ENCODE assay signal across 11 cellular contexts in genomic region chr2:13006407-13006806, GRCh38.
A peak's percentile ranks its signal among the peaks of the same experiment; 100 is the strongest.
DNase-seq lines count a peak whose midpoint lies in the region; ATAC-seq and TF ChIP-seq lines count a peak whose summit lies in the region.
"Had no signal": no experiment of that assay in that cellular context is flagged by ENCODE, and none has a peak within 500 bp of the region (broad histone marks: within the 10 kb centered on the region; RNA-seq: fewer than 3 reads in every experiment).

No MANE protein-coding gene starts in this region.

- H3K9ac ChIP-seq in SU-DHL-6 (ENCODE audit: low read length) = no peak overlapping the region
- no peak overlapping the region for H3K9ac ChIP-seq in fibroblast of lung (ENCODE audit: insufficient read depth, low read length)
- H3K9ac ChIP-seq in parathyroid adenoma = no peak overlapping the region

- H3K9me2 ChIP-seq in SU-DHL-6 (replicated peaks; ENCODE audit: insufficient read depth, low read length) = no peaks in the 10 kb centered on the region

- no peaks in the 10 kb centered on the region for H3K36me3 Mint-ChIP-seq in HFFc6 (ENCODE audit: low read depth)
- H3K36me3 Mint-ChIP-seq: activated naive CD4-positive, alpha-beta T cell treated with anti-CD3 and anti-CD28 coated beads, Interleukin-2, amount 10 ng/mL, durations not matched to agents 7 days and 5 days had no signal

- H3K4me3 Mint-ChIP-seq in HFFc6 = peak overlapping the region; percentile 68
- H3K4me3 Mint-ChIP-seq: activated CD4-positive, alpha-beta T cell treated with anti-CD3 and anti-CD28 coated beads, Interleukin-2, amount 10 ng/mL, durations not matched to agents 7 days and 5 days; activated naive CD4-positive, alpha-beta T cell treated with anti-CD3 and anti-CD28 coated beads, Interleukin-2, amount 10 ng/mL, durations not matched to agents 7 days and 5 days; B cell had no signal

- H3K27me3 Mint-ChIP-seq in HFFc6 (ENCODE audit: insufficient read depth) = no peaks in the 10 kb centered on the region

- H3K9me3 ChIP-seq in SU-DHL-6 (ENCODE audit: insufficient read depth, low read length) (no peaks in the 10 kb centered on the region), fibroblast of lung (ENCODE audit: control insufficient read depth, insufficient read depth, low read depth, low read length) (no peaks in the 10 kb centered on the region), parathyroid adenoma (ENCODE audit: control insufficient read depth, low read length) (no peaks in the 10 kb centered on the region)

- no peak overlapping the region for H3K4me2 ChIP-seq in SU-DHL-6 (ENCODE audit: low read depth, low read length, poor library complexity, severe bottlenecking)
- H3K4me2 ChIP-seq in fibroblast of lung (ENCODE audit: extremely low read depth, insufficient read depth, low read length) = peak overlapping the region; percentile 16
- peak overlapping the region; percentile 57 for H3K4me2 ChIP-seq in parathyroid adenoma (ENCODE audit: low read length)

- H3K4me3 ChIP-seq in SU-DHL-6 (ENCODE audit: insufficient read depth, low read length, poor library complexity, severe bottlenecking) = no peak overlapping the region
- peak overlapping the region in 2 of 4 experiments; percentile 2 to 29 for H3K4me3 ChIP-seq in fibroblast of lung (replicated peaks in 1 of 4; ENCODE audit: control extremely low read depth in 1 of 4, insufficient read depth in 1 of 4, low read depth in 3 of 4, low read length in 4 of 4)
- H3K4me3 ChIP-seq in parathyroid adenoma (ENCODE audit: low read depth, low read length) = no peak overlapping the region

- no peaks in the 10 kb centered on the region for H3K9me3 Mint-ChIP-seq in HFFc6
- H3K9me3 Mint-ChIP-seq: activated CD4-positive, alpha-beta T cell treated with anti-CD3 and anti-CD28 coated beads, Interleukin-2, amount 10 ng/mL, durations not matched to agents 7 days and 5 days; activated naive CD4-positive, alpha-beta T cell treated with anti-CD3 and anti-CD28 coated beads, Interleukin-2, amount 10 ng/mL, durations not matched to agents 7 days and 5 days had no signal

- peaks cover 39% of the 10 kb centered on the region for H3K4me1 Mint-ChIP-seq in HFFc6 (ENCODE audit: low read depth)

- H3K4me1 ChIP-seq in fibroblast of lung (ENCODE audit: control insufficient read depth, extremely low read depth, insufficient read depth, low read length) (no peaks in the 10 kb centered on the region), parathyroid adenoma (peaks cover 3% of the 10 kb centered on the region)

- H3K27ac Mint-ChIP-seq in HFFc6 = no peak overlapping the region
- H3K27ac Mint-ChIP-seq: activated CD4-positive, alpha-beta T cell treated with anti-CD3 and anti-CD28 coated beads, Interleukin-2, amount 10 ng/mL, durations not matched to agents 7 days and 5 days; activated naive CD4-positive, alpha-beta T cell treated with anti-CD3 and anti-CD28 coated beads, Interleukin-2, amount 10 ng/mL, durations not matched to agents 7 days and 5 days; B cell had no signal

- no peaks in the 10 kb centered on the region for H3K27me3 ChIP-seq in SU-DHL-6 (ENCODE audit: low read length)
- no peaks in the 10 kb centered on the region for H3K27me3 ChIP-seq in fibroblast of lung (ENCODE audit: control insufficient read depth, insufficient read depth, low read length)
- H3K27me3 ChIP-seq in parathyroid adenoma (ENCODE audit: control insufficient read depth, insufficient read depth, low read length) = no peaks in the 10 kb centered on the region

- H3F3A ChIP-seq in SU-DHL-6 (ENCODE audit: insufficient read depth) = no peaks in the 10 kb centered on the region

- no peak for ATAC-seq in HG03469 (IDR thresholded peaks at IDR 0.05; ENCODE audit: unreplicated experiment)

- H4K20me1 ChIP-seq in SU-DHL-6 (ENCODE audit: low read depth, low read length) (no peaks in the 10 kb centered on the region), fibroblast of lung (ENCODE audit: control insufficient read depth, extremely low read depth, insufficient read depth, low read length) (no peaks in the 10 kb centered on the region)

- TF ChIP-seq CTCF in HFFc6 (IDR thresholded peaks at IDR 0.05) (no peak), SU-DHL-6 (IDR thresholded peaks at IDR 0.05; ENCODE audit: insufficient read depth, low read length, poor library complexity, severe bottlenecking) (no peak), fibroblast of lung (conservative IDR thresholded peaks at IDR 0.05 in 1 of 2, IDR thresholded peaks at IDR 0.05 in 1 of 2; ENCODE audit: low read depth in 1 of 2, low read length in 2 of 2) (no peak), parathyroid adenoma (IDR thresholded peaks at IDR 0.05) (no peak)

- H3K36me3 ChIP-seq in SU-DHL-6 (ENCODE audit: low read length) (no peaks in the 10 kb centered on the region), fibroblast of lung (ENCODE audit: control insufficient read depth, insufficient read depth, low read length) (no peaks in the 10 kb centered on the region), parathyroid adenoma (ENCODE audit: control insufficient read depth, insufficient read depth, low read length) (no peaks in the 10 kb centered on the region)

- H2AFZ ChIP-seq in SU-DHL-6 (ENCODE audit: low read depth, low read length, severe bottlenecking) = peak overlapping the region; percentile 52
- no peak overlapping the region for H2AFZ ChIP-seq in fibroblast of lung (ENCODE audit: low read length)
- peak overlapping the region; percentile 56 for H2AFZ ChIP-seq in parathyroid adenoma

- H3K27ac ChIP-seq in SU-DHL-6 (ENCODE audit: low read depth, low read length) (no peak overlapping the region), fibroblast of lung (ENCODE audit: insufficient read depth, low read length) (no peak overlapping the region), parathyroid adenoma (peak overlapping the region; percentile 13)

- no peaks in the 10 kb centered on the region for H3K79me2 ChIP-seq in SU-DHL-6 (ENCODE audit: insufficient read depth, low read length)
- H3K79me2 ChIP-seq in fibroblast of lung (ENCODE audit: control insufficient read depth, insufficient read depth, low read length) = no peaks in the 10 kb centered on the region
- no peaks in the 10 kb centered on the region for H3K79me2 ChIP-seq in parathyroid adenoma

- DNase-seq in HFFc6 (no peak), fibroblast of lung (ENCODE audit: low read depth in 2 of 2) (no peak), activated gamma-delta T cell (lab: John Stamatoyannopoulos, UW) (no peak), SW 1271 (lab: John Stamatoyannopoulos, UW) (no peak), OCI-M1 (lab: John Stamatoyannopoulos, UW) (no peak)
